ENCODE assay signal across 11 cellular contexts in genomic region chr4:169723207-169723606, GRCh38. TPM values are rescaled to one million over a fixed set of nuclear protein-coding genes. Genes with fewer than 3 reads are reported as not detected.
DNase-seq lines count a peak whose midpoint lies in the region; FAIRE-seq and TF ChIP-seq lines count a peak whose summit lies in the region.
"Had no signal": no experiment of that assay in that cellular context is flagged by ENCODE, and none has a peak within 500 bp of the region (broad histone marks: within the 10 kb centered on the region; RNA-seq: fewer than 3 reads in every experiment).

No MANE protein-coding gene starts in this region.

- H3K9me3 ChIP-seq in neural cell (ENCODE audit: low read length) = no peaks in the 10 kb centered on the region

- peaks cover 5% of the 10 kb centered on the region for H3K36me3 ChIP-seq in neural cell (ENCODE audit: insufficient read depth, low read length)

- H3K79me2 ChIP-seq in neural cell (replicated peaks; ENCODE audit: insufficient read depth, low read length) = no peaks in the 10 kb centered on the region

- no peak overlapping the region for H3K9ac ChIP-seq in neural cell (ENCODE audit: low read length)
- H3K9ac ChIP-seq: GM23248 had no signal

- TF ChIP-seq EP300 in neural cell (conservative IDR thresholded peaks at IDR 0.05; ENCODE audit: poor library complexity, severe bottlenecking) = no peak

- H3K27ac ChIP-seq in neural cell (ENCODE audit: low read length) = no peak overlapping the region
- H3K27ac ChIP-seq: GM23248 had no signal

- H3F3A ChIP-seq in neural cell (ENCODE audit: insufficient read depth, low read length, poor library complexity, severe bottlenecking) = no peaks in the 10 kb centered on the region

- H3K4me2 ChIP-seq in neural cell (ENCODE audit: low read length) = no peak overlapping the region

- DNase-seq in DMS 273 (lab: John Stamatoyannopoulos, UW; ENCODE audit: unreplicated experiment) = peak; percentile 25
- no peak for DNase-seq in DMS 273 treated with DMSO at 0.1 percent for 48 hours (lab: John Stamatoyannopoulos, UW)
- peak; percentile 1 for DNase-seq in NCI-H2081 treated with DMSO at 0.1 percent for 48 hours (lab: John Stamatoyannopoulos, UW)
- DNase-seq in choroid plexus epithelial cell (ENCODE audit: low read depth) = peak; percentile 53
- no peak for DNase-seq in NCI-H1930 (lab: John Stamatoyannopoulos, UW)
- DNase-seq in RCC 7860 (ENCODE audit: low spot score) = no peak
- no peak for DNase-seq in stimulated activated CD4-positive, alpha-beta T cell treated with anti-CD3 and anti-CD28 coated beads, Interleukin-2, amount 100 ng/mL, for 24 hours
- DNase-seq: 8988T, GM23248 had no signal

- H3K4me3 ChIP-seq in choroid plexus epithelial cell (ENCODE audit: low read depth, low read length) = no peak overlapping the region
- H3K4me3 ChIP-seq in neural cell (ENCODE audit: low read length) = no peak overlapping the region
- H3K4me3 ChIP-seq: GM23248 had no signal

- FAIRE-seq in RCC 7860 (lab: Jason Lieb, UNC) = no peak
- FAIRE-seq: GM12892 had no signal

- H3K9me2 ChIP-seq in neural cell (ENCODE audit: insufficient read depth, low read length) = no peaks in the 10 kb centered on the region

- TF ChIP-seq CTCF in choroid plexus epithelial cell (conservative IDR thresholded peaks at IDR 0.05; ENCODE audit: low read depth, low read length) (peak; percentile 48), neural cell (IDR thresholded peaks at IDR 0.05; ENCODE audit: poor library complexity, severe bottlenecking) (no peak)

- TF ChIP-seq RAD21 in neural cell (conservative IDR thresholded peaks at IDR 0.05) = peak; percentile 13

- no peaks in the 10 kb centered on the region for H4K20me1 ChIP-seq in neural cell (ENCODE audit: insufficient read depth)

- no peak overlapping the region for H2AFZ ChIP-seq in neural cell (ENCODE audit: low read depth, low read length)
- H2AFZ ChIP-seq: GM23248 had no signal

- H3K27me3 ChIP-seq in neural cell (ENCODE audit: insufficient read depth, low read depth, low read length) = no peaks in the 10 kb centered on the region

TF ChIP-seq in neural cell, 6 proteins besides CTCF, POLR2A, EP300 and RAD21:
- TF ChIP-seq POLR2AphosphoS5 (IDR thresholded peaks at IDR 0.05) = no peak
- TF ChIP-seq REST (IDR thresholded peaks at IDR 0.05; ENCODE audit: borderline replicate concordance) = no peak
- no peak for TF ChIP-seq EZH2 (IDR thresholded peaks at IDR 0.05; ENCODE audit: borderline replicate concordance, insufficient read depth, low read length, poor library complexity, severe bottlenecking)
- TF ChIP-seq SMC3 (conservative IDR thresholded peaks at IDR 0.05; ENCODE audit: poor library complexity) = no peak
- no peak for TF ChIP-seq TAF1 (IDR thresholded peaks at IDR 0.05; ENCODE audit: low read depth)
- TF ChIP-seq MXI1 (conservative IDR thresholded peaks at IDR 0.05; ENCODE audit: poor library complexity, severe bottlenecking) = no peak

RNA-seq across cellular contexts. Expression of gene HPF1, which starts 34.5 kb away (rescaled TPM):
- 110 and 143 TPM in 2 replicates for polyA plus RNA-seq in neural cell
- polyA minus RNA-seq in neural cell = 49.4 and 51.6 TPM in 2 replicates

Comparison
In these comparisons a context has a peak if more than half of its experiments do, and no peak if none do; other contexts are left out.
1. DNase-seq: peak in DMS 273 (single experiment), NCI-H2081 treated with DMSO at 0.1 percent for 48 hours (single experiment) and choroid plexus epithelial cell (single experiment); none in DMS 273 treated with DMSO at 0.1 percent for 48 hours (single experiment), NCI-H1930 (0 of 2), RCC 7860 (single experiment) and stimulated activated CD4-positive, alpha-beta T cell treated with anti-CD3 and anti-CD28 coated beads, Interleukin-2, amount 100 ng/mL, for 24 hours (0 of 2).